ENCODE assay signal across 8 cellular contexts in genomic region chr7:66592597-66593146, GRCh38. TPM values are rescaled to one million over a fixed set of nuclear protein-coding genes. Genes with fewer than 3 reads are reported as not detected.
DNase-seq lines count a peak whose midpoint lies in the region; ATAC-seq and TF ChIP-seq lines count a peak whose summit lies in the region.
"Not testable (repeated sequence)": the region's sequence is repeated elsewhere in the genome, so short reads cannot be mapped to it uniquely, and the experiment has no call there.

No MANE protein-coding gene starts in this region.

- not testable (repeated sequence) for H3K9me3 Mint-ChIP-seq in MCF 10A (ENCODE audit: unreplicated experiment); natural killer cell

- H2AFZ ChIP-seq in DND-41 (ENCODE audit: low read depth, low read length), result peak overlapping the region; percentile 61

- peak overlapping the region; percentile 94 for H3K4me3 Mint-ChIP-seq in MCF 10A (ENCODE audit: unreplicated experiment)
- peak overlapping the region; percentile 90 for H3K4me3 Mint-ChIP-seq in natural killer cell

- peaks cover 52% of the 10 kb centered on the region for H3K79me2 ChIP-seq in DND-41 (ENCODE audit: insufficient read depth, low read length)

- H3K27ac Mint-ChIP-seq in MCF 10A (ENCODE audit: low read depth, unreplicated experiment) (peak overlapping the region; percentile 98), natural killer cell (peak overlapping the region; percentile 93 to 97)

- not testable (repeated sequence) for TF ChIP-seq CTCF in DND-41 (IDR thresholded peaks at IDR 0.05; ENCODE audit: borderline replicate concordance, extremely low read depth, low read length, poor library complexity, severe bottlenecking); WI38 (IDR thresholded peaks at IDR 0.05; ENCODE audit: low read depth, low read length); MCF 10A (IDR thresholded peaks at IDR 0.05; ENCODE audit: unreplicated experiment); heart right ventricle (IDR thresholded peaks at IDR 0.05); natural killer cell (IDR thresholded peaks at IDR 0.05)

- H3K4me2 ChIP-seq in DND-41 (ENCODE audit: insufficient read depth, low read length), result peak overlapping the region; percentile 67

- BruUV-seq in MCF 10A (replicated peaks; lab: Mats Ljungman, UMichigan), result TSS peak; percentile 66

- not testable (repeated sequence) for H3K27me3 Mint-ChIP-seq in MCF 10A (ENCODE audit: insufficient read depth, unreplicated experiment); natural killer cell (ENCODE audit: low read depth in 2 of 2)

- H3K27me3 ChIP-seq in DND-41 (ENCODE audit: insufficient read depth, low read length, poor library complexity); heart right ventricle; stomach smooth muscle (ENCODE audit: control insufficient read depth in 1 of 2, insufficient read depth in 2 of 2, low read length in 2 of 2): not testable (repeated sequence)

- intact Hi-C loops in MCF 10A (cut with micrococcal nuclease), result loop anchor here (1.0 to 2.0 kb wide), 2 partner anchors 36 to 62 kb away; partner anchors contain the start of gene KCTD7
- intact Hi-C loops in heart right ventricle (cut with DNase I), result loop anchor here in 6 of 10 donors (2.0 to 10.0 kb wide), 3 partner anchors 35 to 62 kb away; partner anchors contain the start of gene KCTD7 (in 5 of the 6)
- intact Hi-C loops in natural killer cell (cut with micrococcal nuclease), result loop anchor here (2.0 kb wide), 2 partner anchors 36 to 62 kb away; partner anchors contain the start of gene KCTD7

- CTCF ChIA-PET in MCF 10A (lab: Yijun Ruan, JAX), result interaction anchor here (0.7 kb wide), 1 partner anchor 20 kb away, joined by 4 read pairs; no protein-coding TSS in a partner anchor

- peak overlapping the region; percentile 77 for H3K27ac ChIP-seq in DND-41 (ENCODE audit: low read length)
- peak overlapping the region; percentile 84 to 97 (median 93) for H3K27ac ChIP-seq in heart right ventricle
- peak overlapping the region; percentile 96 for H3K27ac ChIP-seq in stomach smooth muscle (ENCODE audit: low read length)

- POLR2A ChIA-PET in MCF 10A (lab: Yijun Ruan, JAX), result interaction anchor here (0.6 to 4.1 kb wide), 7 partner anchors 16 to 344 kb away, joined by 3 to 28 read pairs (median 5); partner anchors contain the start of gene KCTD7

- H3K4me3 ChIP-seq in DND-41 (ENCODE audit: low read depth in 1 of 2, low read length in 2 of 2) (peak overlapping the region; percentile 94 to 99; a peak in 3 of 4 replicates), WI38 (ENCODE audit: low read depth, low read length) (peak overlapping the region; percentile 71), heart right ventricle (peak overlapping the region in 9 of 10 donors; percentile 68 to 97 (median 87)), stomach smooth muscle (ENCODE audit: low read length in 2 of 2) (peak overlapping the region; percentile 69 to 90)

- H3K9me3 ChIP-seq in DND-41 (ENCODE audit: insufficient read depth, low read length, severe bottlenecking); heart right ventricle; stomach smooth muscle (ENCODE audit: control insufficient read depth in 2 of 2, low read length in 2 of 2): not testable (repeated sequence)

- H3K36me3 ChIP-seq in DND-41 (ENCODE audit: insufficient read depth, low read length); heart right ventricle; stomach smooth muscle (ENCODE audit: control insufficient read depth in 2 of 2, insufficient read depth in 2 of 2, low read length in 2 of 2): not testable (repeated sequence)

- DNase-seq in DND-41, result peak; percentile 10
- DNase-seq in MCF 10A (ENCODE audit: unreplicated experiment); heart right ventricle; natural killer cell: not testable (repeated sequence)

- peaks cover 27% of the 10 kb centered on the region for H4K20me1 ChIP-seq in DND-41 (ENCODE audit: insufficient read depth, low read length)

- peaks cover 27% of the 10 kb centered on the region for H3K36me3 Mint-ChIP-seq in MCF 10A (ENCODE audit: insufficient read depth, unreplicated experiment)
- H3K36me3 Mint-ChIP-seq in natural killer cell, result not testable (repeated sequence)

- peaks cover 27% of the 10 kb centered on the region for H3K4me1 Mint-ChIP-seq in MCF 10A (ENCODE audit: insufficient read depth, unreplicated experiment)
- peaks cover 33 to 46% of the 10 kb centered on the region in 2 donors for H3K4me1 Mint-ChIP-seq in natural killer cell

- 22 to 32% methylated on average over 4 of the region's 4 CpGs for WGBS in heart right ventricle, 2 donors

- H3K9ac ChIP-seq in DND-41 (ENCODE audit: low read depth, low read length) (peak overlapping the region; percentile 92), stomach smooth muscle (ENCODE audit: low read length in 2 of 2) (peak overlapping the region; percentile 80 to 92)

- not testable (repeated sequence) for ATAC-seq in DND-41 (ENCODE audit: insufficient read depth, low read depth); heart right ventricle
- peak; percentile 5 for ATAC-seq in GM21576 (IDR thresholded peaks at IDR 0.05; ENCODE audit: unreplicated experiment)
- ATAC-seq in HG03571 (IDR thresholded peaks at IDR 0.05; ENCODE audit: unreplicated experiment), result peak; percentile 6
- ATAC-seq in natural killer cell, result peak in 1 of 3 donors; percentile 4

- H3K4me1 ChIP-seq in DND-41 (ENCODE audit: insufficient read depth, low read length) (peaks cover 35% of the 10 kb centered on the region), heart right ventricle (peaks cover 0 to 44% (median 31%) of the 10 kb centered on the region in 9 donors), stomach smooth muscle (ENCODE audit: control insufficient read depth, insufficient read depth, low read length) (peaks cover 23% of the 10 kb centered on the region)

RNA-seq across cellular contexts. Expression of gene KCTD7, which starts 36.0 kb away (rescaled TPM):
- total RNA-seq in MCF 10A (2022) (3.7 and 5.5 TPM in 2 replicates), heart right ventricle (10 to 100 TPM in 3 of 10 donors, 1 to 10 TPM in 7; 7.3 to 13.6 (median 9.1) TPM), natural killer cell (10 to 100 TPM; 29.3 to 33.0 (median 31.7) TPM)
- polyA plus RNA-seq in heart right ventricle, result 1 to 10 TPM; 6.7 to 7.4 TPM
